ENCODE assay signal across 8 cellular contexts in genomic region chr12:63294327-63294632, GRCh38.
DNase-seq lines count a peak whose midpoint lies in the region; ATAC-seq and TF ChIP-seq lines count a peak whose summit lies in the region.
"Had no signal": no experiment of that assay in that cellular context is flagged by ENCODE, and none has a peak within 500 bp of the region (broad histone marks: within the 10 kb centered on the region; RNA-seq: fewer than 3 reads in every experiment).

No MANE protein-coding gene starts in this region.

- H3K36me3 ChIP-seq in WERI-Rb-1: no peaks in the 10 kb centered on the region
- H3K36me3 ChIP-seq: uterus had no signal

- no peak overlapping the region for H3K4me3 Mint-ChIP-seq in type B pancreatic cell
- no peak overlapping the region for H3K4me3 Mint-ChIP-seq in stimulated activated effector memory CD8-positive, alpha-beta T cell treated with anti-CD3 and anti-CD28 coated beads, Interleukin-12 subunit alpha, Interleukin-12 subunit beta, amount 100 ng/mL, for 72 hours

- no peak overlapping the region for H3K4me3 ChIP-seq in WERI-Rb-1 (ENCODE audit: low read depth, low read length)
- H3K4me3 ChIP-seq: uterus had no signal

- H3K27me3 Mint-ChIP-seq in type B pancreatic cell: no peaks in the 10 kb centered on the region

- TF ChIP-seq CTCF in type B pancreatic cell (conservative IDR thresholded peaks at IDR 0.05): no peak
- no peak for TF ChIP-seq CTCF in WERI-Rb-1 (IDR thresholded peaks at IDR 0.05; ENCODE audit: low read depth, low read length)

- peaks cover 23% of the 10 kb centered on the region for H3K4me1 Mint-ChIP-seq in type B pancreatic cell (ENCODE audit: unreplicated experiment)
- no peaks in the 10 kb centered on the region for H3K4me1 Mint-ChIP-seq in stimulated activated effector memory CD8-positive, alpha-beta T cell treated with anti-CD3 and anti-CD28 coated beads, Interleukin-12 subunit alpha, Interleukin-12 subunit beta, amount 100 ng/mL, for 72 hours

- peak overlapping the region; percentile 64 for H3K27ac Mint-ChIP-seq in type B pancreatic cell
- no peak overlapping the region for H3K27ac Mint-ChIP-seq in stimulated activated effector memory CD8-positive, alpha-beta T cell treated with anti-CD3 and anti-CD28 coated beads, Interleukin-12 subunit alpha, Interleukin-12 subunit beta, amount 100 ng/mL, for 72 hours

- H3K9me3 Mint-ChIP-seq in type B pancreatic cell: no peaks in the 10 kb centered on the region
- peaks cover 2% of the 10 kb centered on the region for H3K9me3 Mint-ChIP-seq in stimulated activated effector memory CD8-positive, alpha-beta T cell treated with anti-CD3 and anti-CD28 coated beads, Interleukin-12 subunit alpha, Interleukin-12 subunit beta, amount 100 ng/mL, for 72 hours

- H3K36me3 Mint-ChIP-seq in type B pancreatic cell: no peaks in the 10 kb centered on the region
- H3K36me3 Mint-ChIP-seq in stimulated activated effector memory CD8-positive, alpha-beta T cell treated with anti-CD3 and anti-CD28 coated beads, Interleukin-12 subunit alpha, Interleukin-12 subunit beta, amount 100 ng/mL, for 72 hours: no peaks in the 10 kb centered on the region

- no peak overlapping the region for H3K27ac ChIP-seq in WERI-Rb-1

- no peaks in the 10 kb centered on the region for H3K9me3 ChIP-seq in WERI-Rb-1 (ENCODE audit: severe bottlenecking)
- H3K9me3 ChIP-seq: uterus had no signal

- DNase-seq in HPDE6-E6E7 (ENCODE audit: extremely low spot score) (peak; percentile 56), dermis blood vessel endothelial cell (peak; percentile 95), type B pancreatic cell (ENCODE audit: extremely low spot score, unreplicated experiment) (no peak), WERI-Rb-1 (no peak), KG1 (lab: John Stamatoyannopoulos, UW) (no peak)
- no peak for DNase-seq in stimulated activated effector memory CD8-positive, alpha-beta T cell treated with anti-CD3 and anti-CD28 coated beads, Interleukin-12 subunit alpha, Interleukin-12 subunit beta, amount 100 ng/mL, for 72 hours (ENCODE audit: low spot score in 2 of 2)
- DNase-seq: uterus had no signal

- H3K27me3 ChIP-seq in WERI-Rb-1 (ENCODE audit: insufficient read depth, low read depth, severe bottlenecking): no peaks in the 10 kb centered on the region
- H3K27me3 ChIP-seq: uterus had no signal

- ATAC-seq in GM19468 (IDR thresholded peaks at IDR 0.05; ENCODE audit: extremely low read depth, unreplicated experiment): peak; percentile 77
- ATAC-seq in stimulated activated effector memory CD8-positive, alpha-beta T cell treated with anti-CD3 and anti-CD28 coated beads, Interleukin-12 subunit alpha, Interleukin-12 subunit beta, amount 100 ng/mL, for 72 hours: no peak

Comparison
In these comparisons a context has a peak if more than half of its experiments do, and no peak if none do; other contexts are left out.
1. DNase-seq: peak in HPDE6-E6E7 (single experiment) and dermis blood vessel endothelial cell (single experiment); none in type B pancreatic cell (single experiment), stimulated activated effector memory CD8-positive, alpha-beta T cell treated with anti-CD3 and anti-CD28 coated beads, Interleukin-12 subunit alpha, Interleukin-12 subunit beta, amount 100 ng/mL, for 72 hours (0 of 2), WERI-Rb-1 (single experiment) and KG1 (single experiment).